ENCODE assay signal across 29 cellular contexts in genomic region chr7:7756577-7756976, GRCh38.
"Had no signal": no experiment of that assay in that cellular context is flagged by ENCODE, and none has a peak within 500 bp of the region (broad histone marks: within the 10 kb centered on the region; RNA-seq: fewer than 3 reads in every experiment).

No MANE protein-coding gene starts in this region.

- H3K27me3 ChIP-seq: breast epithelium, esophagus muscularis mucosa, pancreas, sigmoid colon, stomach, suprapubic skin, tibial artery had no signal

- H3K4me1 Mint-ChIP-seq: neural crest cell had no signal

- H3K36me3 ChIP-seq: breast epithelium, esophagus muscularis mucosa, left ventricle myocardium inferior, pancreas, prostate gland, sigmoid colon, stomach, suprapubic skin, tibial artery had no signal

- H3K27me3 Mint-ChIP-seq: activated CD4-positive, alpha-beta memory T cell treated with anti-CD3 and anti-CD28 coated beads, Interleukin-2, amount 10 ng/mL, durations not matched to agents 7 days and 5 days; activated CD4-positive, alpha-beta T cell treated with anti-CD3 and anti-CD28 coated beads, Interleukin-2, amount 10 ng/mL, durations not matched to agents 7 days and 5 days; activated naive CD4-positive, alpha-beta T cell treated with anti-CD3 and anti-CD28 coated beads, Interleukin-2, amount 50 U/mL, for 24 hours; activated naive CD8-positive, alpha-beta T cell treated with anti-CD3 and anti-CD28 coated beads, Interleukin-2, amount 50 U/mL, for 24 hours; activated T-helper 17 cell treated with anti-CD3 and anti-CD28 coated beads, Interleukin-2, amount 50 U/mL, for 72 hours; dendritic cell treated with granulocyte-macrophage colony-stimulating factor and Interleukin-4, amounts not matched to agents 40 ng/mL and 50 ng/mL, for 4 days; naive B cell; stimulated activated naive B cell treated with anti-CD40 and anti-IgM and Interleukin-4, amounts not matched to agents 10 μg/mL and 1 μg/mL and 100 μg/mL, for 72 hours had no signal

- H3K36me3 Mint-ChIP-seq: naive B cell, WTC11 had no signal

- H3K27ac ChIP-seq: breast epithelium, esophagus muscularis mucosa, left ventricle myocardium inferior, pancreas, prostate gland, sigmoid colon, stomach, suprapubic skin, tibial artery had no signal

- ATAC-seq: activated naive CD8-positive, alpha-beta T cell treated with anti-CD3 and anti-CD28 coated beads, Interleukin-2, amount 50 U/mL, for 24 hours; activated T-cell treated with anti-CD3 and anti-CD28 coated beads, Interleukin-2, amount 50 U/mL, for 4 hours; activated T-helper 17 cell treated with anti-CD3 and anti-CD28 coated beads, Interleukin-2, amount 50 U/mL, for 72 hours; pancreas; stimulated activated naive B cell treated with anti-CD40 and anti-IgM and Interleukin-4, amounts not matched to agents 10 μg/mL and 1 μg/mL and 100 μg/mL, for 72 hours; WTC11 had no signal

- H3K4me3 ChIP-seq: breast epithelium, esophagus muscularis mucosa, left ventricle myocardium inferior, lung, pancreas, prostate gland, sigmoid colon, stomach, suprapubic skin, tibial artery had no signal

- DNase-seq: activated CD4-positive, alpha-beta memory T cell treated with anti-CD3 and anti-CD28 coated beads, Interleukin-2, amount 10 ng/mL, durations not matched to agents 7 days and 5 days; activated CD4-positive, alpha-beta T cell treated with anti-CD3 and anti-CD28 coated beads for 1 hour; activated CD4-positive, alpha-beta T cell treated with anti-CD3 and anti-CD28 coated beads, Interleukin-2, amount 10 ng/mL, durations not matched to agents 7 days and 5 days; activated naive CD8-positive, alpha-beta T cell treated with anti-CD3 and anti-CD28 coated beads, Interleukin-2, amount 50 U/mL, for 24 hours; activated T-cell treated with anti-CD3 and anti-CD28 coated beads, Interleukin-2, amount 50 U/mL, for 4 hours; central memory CD4-positive, alpha-beta T cell; endodermal cell; left ventricle myocardium inferior; naive B cell; nucleus accumbens; pancreas; sigmoid colon; small intestine; stimulated activated CD4-positive, alpha-beta T cell treated with anti-CD3 and anti-CD28 coated beads, Interleukin-15, amount 100 ng/mL, for 24 hours; stimulated activated CD4-positive, alpha-beta T cell treated with anti-CD3 and anti-CD28 coated beads, Interleukin-2, amount 100 ng/mL, for 24 hours; stimulated activated naive B cell treated with anti-CD40 and anti-IgM and Interleukin-4, amounts not matched to agents 10 μg/mL and 1 μg/mL and 100 μg/mL, for 72 hours; stomach; T-helper 2 cell; tibial artery had no signal

- H3K4me3 Mint-ChIP-seq: activated CD4-positive, alpha-beta memory T cell treated with anti-CD3 and anti-CD28 coated beads, Interleukin-2, amount 10 ng/mL, durations not matched to agents 7 days and 5 days; activated CD4-positive, alpha-beta T cell treated with anti-CD3 and anti-CD28 coated beads, Interleukin-2, amount 10 ng/mL, durations not matched to agents 7 days and 5 days; activated naive CD4-positive, alpha-beta T cell treated with anti-CD3 and anti-CD28 coated beads, Interleukin-2, amount 50 U/mL, for 24 hours; activated naive CD8-positive, alpha-beta T cell treated with anti-CD3 and anti-CD28 coated beads, Interleukin-2, amount 50 U/mL, for 24 hours; activated T-cell treated with anti-CD3 and anti-CD28 coated beads, Interleukin-2, amount 50 U/mL, for 4 hours; activated T-helper 17 cell treated with anti-CD3 and anti-CD28 coated beads, Interleukin-2, amount 50 U/mL, for 72 hours; dendritic cell treated with granulocyte-macrophage colony-stimulating factor and Interleukin-4, amounts not matched to agents 40 ng/mL and 50 ng/mL, for 4 days; endodermal cell; naive B cell; neural crest cell; stimulated activated naive B cell treated with anti-CD40 and anti-IgM and Interleukin-4, amounts not matched to agents 10 μg/mL and 1 μg/mL and 100 μg/mL, for 72 hours; WTC11 had no signal

- H3K9me3 ChIP-seq: breast epithelium, esophagus muscularis mucosa, left ventricle myocardium inferior, pancreas, prostate gland, sigmoid colon, stomach, suprapubic skin, tibial artery had no signal

- H3K27ac Mint-ChIP-seq: activated CD4-positive, alpha-beta memory T cell treated with anti-CD3 and anti-CD28 coated beads, Interleukin-2, amount 10 ng/mL, durations not matched to agents 7 days and 5 days; activated CD4-positive, alpha-beta T cell treated with anti-CD3 and anti-CD28 coated beads, Interleukin-2, amount 10 ng/mL, durations not matched to agents 7 days and 5 days; activated naive CD4-positive, alpha-beta T cell treated with anti-CD3 and anti-CD28 coated beads, Interleukin-2, amount 50 U/mL, for 24 hours; activated naive CD8-positive, alpha-beta T cell treated with anti-CD3 and anti-CD28 coated beads, Interleukin-2, amount 50 U/mL, for 24 hours; activated T-helper 17 cell treated with anti-CD3 and anti-CD28 coated beads, Interleukin-2, amount 50 U/mL, for 72 hours; dendritic cell treated with granulocyte-macrophage colony-stimulating factor and Interleukin-4, amounts not matched to agents 40 ng/mL and 50 ng/mL, for 4 days; endodermal cell; stimulated activated naive B cell treated with anti-CD40 and anti-IgM and Interleukin-4, amounts not matched to agents 10 μg/mL and 1 μg/mL and 100 μg/mL, for 72 hours; WTC11 had no signal

- H3K4me1 ChIP-seq: prostate gland had no signal

- H3K9me3 Mint-ChIP-seq: activated CD4-positive, alpha-beta memory T cell treated with anti-CD3 and anti-CD28 coated beads, Interleukin-2, amount 10 ng/mL, durations not matched to agents 7 days and 5 days; activated CD4-positive, alpha-beta T cell treated with anti-CD3 and anti-CD28 coated beads, Interleukin-2, amount 10 ng/mL, durations not matched to agents 7 days and 5 days; activated naive CD4-positive, alpha-beta T cell treated with anti-CD3 and anti-CD28 coated beads, Interleukin-2, amount 50 U/mL, for 24 hours; activated naive CD8-positive, alpha-beta T cell treated with anti-CD3 and anti-CD28 coated beads, Interleukin-2, amount 50 U/mL, for 24 hours; activated T-cell treated with anti-CD3 and anti-CD28 coated beads, Interleukin-2, amount 50 U/mL, for 4 hours; activated T-helper 17 cell treated with anti-CD3 and anti-CD28 coated beads, Interleukin-2, amount 50 U/mL, for 72 hours; endodermal cell; naive B cell; neural crest cell; WTC11 had no signal
